In genomic region chr17:80359422-80360110, GRCh38 we compare ENCODE assay signal across 20 cellular contexts. TPM values are rescaled to one million over a fixed set of nuclear protein-coding genes. Genes with fewer than 3 reads are reported as not detected.
A peak's percentile ranks its signal among the peaks of the same experiment; 100 is the strongest.
DNase-seq lines count a peak whose midpoint lies in the region; ATAC-seq and TF ChIP-seq lines count a peak whose summit lies in the region.
"Had no signal": no experiment of that assay in that cellular context is flagged by ENCODE, and none has a peak within 500 bp of the region (broad histone marks: within the 10 kb centered on the region; RNA-seq: fewer than 3 reads in every experiment).

No MANE protein-coding gene starts in this region.

- no peak overlapping the region for H3K4me3 ChIP-seq in fibroblast of villous mesenchyme (ENCODE audit: low read depth, low read length)
- H3K4me3 ChIP-seq in spleen, result no peak overlapping the region
- H3K4me3 ChIP-seq: lung, PC-9 had no signal

- TF ChIP-seq POLR2A in spleen (IDR thresholded peaks at IDR 0.05), result no peak

- H3K27ac ChIP-seq in spleen, result no peak overlapping the region
- H3K27ac ChIP-seq: PC-9 had no signal

- CTCF ChIA-PET in activated CD4-positive, alpha-beta memory T cell treated with anti-CD3 and anti-CD28 coated beads for 36 hours (lab: Charles Lee), result interaction anchor here (0.7 to 1.0 kb wide), 2 partner anchors 12 to 26 kb away, joined by 3 to 4 read pairs; no protein-coding TSS in a partner anchor
- CTCF ChIA-PET in activated CD4-positive, alpha-beta memory T cell treated with anti-CD3 and anti-CD28 coated beads, Interleukin-2, amount 10 ng/mL, durations not matched to agents 7 days and 5 days (lab: Charles Lee), result no interaction called here

- intact Hi-C loops in activated CD4-positive, alpha-beta memory T cell treated with anti-CD3 and anti-CD28 coated beads for 36 hours (cut with micrococcal nuclease), result loop anchor here (10.0 kb wide), 1 partner anchor 65 kb away; no protein-coding TSS in a partner anchor
- intact Hi-C loops in spleen (cut with DNase I; ENCODE audit: low total_unique reads), result no loop called here

- no peak overlapping the region for H3K4me3 Mint-ChIP-seq in activated CD4-positive, alpha-beta memory T cell treated with anti-CD3 and anti-CD28 coated beads for 36 hours
- no peak overlapping the region for H3K4me3 Mint-ChIP-seq in activated CD4-positive, alpha-beta memory T cell treated with anti-CD3 and anti-CD28 coated beads, Interleukin-2, amount 10 ng/mL, durations not matched to agents 7 days and 5 days
- H3K4me3 Mint-ChIP-seq in T-helper 2 cell treated with Interferon-gamma antibody and Interleukin-4, amounts not matched to agents 5 μg/mL and 100 μg/mL, for 36 hours, result no peak overlapping the region
- no peak overlapping the region for H3K4me3 Mint-ChIP-seq in mesothelial cell of epicardium

- peaks cover 0 to 16% (median 3%) of the 10 kb centered on the region in 6 donors for H3K4me1 ChIP-seq in spleen

- DNase-seq in activated CD4-positive, alpha-beta memory T cell treated with anti-CD3 and anti-CD28 coated beads for 36 hours, result no peak
- DNase-seq in activated CD4-positive, alpha-beta memory T cell treated with anti-CD3 and anti-CD28 coated beads, Interleukin-2, amount 10 ng/mL, durations not matched to agents 7 days and 5 days, result no peak
- no peak for DNase-seq in T-helper 2 cell treated with Interferon-gamma antibody and Interleukin-4, amounts not matched to agents 5 μg/mL and 100 μg/mL, for 36 hours (ENCODE audit: low spot score)
- DNase-seq in fibroblast of villous mesenchyme (ENCODE audit: low read depth) (peak; percentile 71), spleen (peak; percentile 17), DMS79 (lab: John Stamatoyannopoulos, UW) (no peak), mesothelial cell of epicardium (ENCODE audit: low spot score in 2 of 2, unreplicated experiment in 2 of 2) (no peak)
- DNase-seq: ACHN; activated CD4-positive, alpha-beta T cell treated with anti-CD3 and anti-CD28 coated beads, Interleukin-2, amount 50 U/mL, for 1 hour; activated naive CD4-positive, alpha-beta T cell treated with Interleukin-2 at 50 U/mL for 16 hours; C1 segment of cervical spinal cord; central memory CD4-positive, alpha-beta T cell; NCI-H1417; NCI-H446; PC-9; retina; SHP77 treated with DMSO at 0.1 percent for 48 hours; T-helper 1 cell had no signal

- H3K27me3 ChIP-seq in spleen (replicated peaks in 1 of 7), result no peaks in the 10 kb centered on the region

- WGBS in spleen, 5 donors, result 75 to 85% (median 82%) methylated on average over 8 of the region's 8 CpGs

- no peaks in the 10 kb centered on the region for H3K27me3 Mint-ChIP-seq in activated CD4-positive, alpha-beta memory T cell treated with anti-CD3 and anti-CD28 coated beads for 36 hours
- no peaks in the 10 kb centered on the region for H3K27me3 Mint-ChIP-seq in activated CD4-positive, alpha-beta memory T cell treated with anti-CD3 and anti-CD28 coated beads, Interleukin-2, amount 10 ng/mL, durations not matched to agents 7 days and 5 days
- H3K27me3 Mint-ChIP-seq in T-helper 2 cell treated with Interferon-gamma antibody and Interleukin-4, amounts not matched to agents 5 μg/mL and 100 μg/mL, for 36 hours (ENCODE audit: low read depth), result no peaks in the 10 kb centered on the region
- no peaks in the 10 kb centered on the region for H3K27me3 Mint-ChIP-seq in mesothelial cell of epicardium (ENCODE audit: low read depth)

- TF ChIP-seq CTCF in fibroblast of villous mesenchyme (IDR thresholded peaks at IDR 0.05; ENCODE audit: insufficient read depth, low read depth, low read length), result no peak
- TF ChIP-seq CTCF in spleen (IDR thresholded peaks at IDR 0.05 in 8 of 11, conservative IDR thresholded peaks at IDR 0.05 in 3 of 11), result no peak
- no peak for TF ChIP-seq CTCF in mesothelial cell of epicardium (IDR thresholded peaks at IDR 0.05; ENCODE audit: unreplicated experiment)

- peaks cover 0 to 9% (median 0%) of the 10 kb centered on the region in 8 donors for H3K9me3 ChIP-seq in spleen

- peaks cover 19 to 97% (median 94%) of the 10 kb centered on the region in 6 donors for H3K36me3 ChIP-seq in spleen

- no peaks in the 10 kb centered on the region for H3K4me1 Mint-ChIP-seq in activated CD4-positive, alpha-beta memory T cell treated with anti-CD3 and anti-CD28 coated beads for 36 hours (ENCODE audit: low read depth)
- no peaks in the 10 kb centered on the region for H3K4me1 Mint-ChIP-seq in activated CD4-positive, alpha-beta memory T cell treated with anti-CD3 and anti-CD28 coated beads, Interleukin-2, amount 10 ng/mL, durations not matched to agents 7 days and 5 days
- no peaks in the 10 kb centered on the region for H3K4me1 Mint-ChIP-seq in T-helper 2 cell treated with Interferon-gamma antibody and Interleukin-4, amounts not matched to agents 5 μg/mL and 100 μg/mL, for 36 hours (ENCODE audit: low read depth)
- no peaks in the 10 kb centered on the region for H3K4me1 Mint-ChIP-seq in mesothelial cell of epicardium

- no peaks in the 10 kb centered on the region for H3K9me3 Mint-ChIP-seq in activated CD4-positive, alpha-beta memory T cell treated with anti-CD3 and anti-CD28 coated beads for 36 hours
- H3K9me3 Mint-ChIP-seq in activated CD4-positive, alpha-beta memory T cell treated with anti-CD3 and anti-CD28 coated beads, Interleukin-2, amount 10 ng/mL, durations not matched to agents 7 days and 5 days, result no peaks in the 10 kb centered on the region
- H3K9me3 Mint-ChIP-seq in T-helper 2 cell treated with Interferon-gamma antibody and Interleukin-4, amounts not matched to agents 5 μg/mL and 100 μg/mL, for 36 hours, result no peaks in the 10 kb centered on the region
- H3K9me3 Mint-ChIP-seq in mesothelial cell of epicardium, result no peaks in the 10 kb centered on the region

- H3K27ac Mint-ChIP-seq in activated CD4-positive, alpha-beta memory T cell treated with anti-CD3 and anti-CD28 coated beads for 36 hours, result peak overlapping the region; percentile 65
- no peak overlapping the region for H3K27ac Mint-ChIP-seq in activated CD4-positive, alpha-beta memory T cell treated with anti-CD3 and anti-CD28 coated beads, Interleukin-2, amount 10 ng/mL, durations not matched to agents 7 days and 5 days
- peak overlapping the region; percentile 52 for H3K27ac Mint-ChIP-seq in T-helper 2 cell treated with Interferon-gamma antibody and Interleukin-4, amounts not matched to agents 5 μg/mL and 100 μg/mL, for 36 hours
- no peak overlapping the region for H3K27ac Mint-ChIP-seq in mesothelial cell of epicardium

- POLR2A ChIA-PET in activated CD4-positive, alpha-beta memory T cell treated with anti-CD3 and anti-CD28 coated beads for 36 hours (lab: Charles Lee), result no interaction called here
- POLR2A ChIA-PET in activated CD4-positive, alpha-beta memory T cell treated with anti-CD3 and anti-CD28 coated beads, Interleukin-2, amount 10 ng/mL, durations not matched to agents 7 days and 5 days (lab: Charles Lee), result interaction anchor here (3.2 to 4.1 kb wide), 2 partner anchors 8 to 17 kb away, joined by 12 to 19 read pairs; no protein-coding TSS in a partner anchor

- no peak for ATAC-seq in HG02588 (IDR thresholded peaks at IDR 0.05; ENCODE audit: unreplicated experiment)

- peaks cover 76% of the 10 kb centered on the region for H3K36me3 Mint-ChIP-seq in activated CD4-positive, alpha-beta memory T cell treated with anti-CD3 and anti-CD28 coated beads for 36 hours
- H3K36me3 Mint-ChIP-seq in activated CD4-positive, alpha-beta memory T cell treated with anti-CD3 and anti-CD28 coated beads, Interleukin-2, amount 10 ng/mL, durations not matched to agents 7 days and 5 days (ENCODE audit: low read depth), result peaks cover 91% of the 10 kb centered on the region
- H3K36me3 Mint-ChIP-seq in T-helper 2 cell treated with Interferon-gamma antibody and Interleukin-4, amounts not matched to agents 5 μg/mL and 100 μg/mL, for 36 hours (ENCODE audit: low read depth), result peaks cover 71% of the 10 kb centered on the region
- peaks cover 43% of the 10 kb centered on the region for H3K36me3 Mint-ChIP-seq in mesothelial cell of epicardium

RNA-seq across cellular contexts. Expression of gene ENDOV, which starts 55.4 kb away (rescaled TPM):
- total RNA-seq in activated CD4-positive, alpha-beta memory T cell treated with anti-CD3 and anti-CD28 coated beads for 36 hours, result 10 to 100 TPM; 16.1 to 16.3 TPM
- total RNA-seq in activated CD4-positive, alpha-beta memory T cell treated with anti-CD3 and anti-CD28 coated beads, Interleukin-2, amount 10 ng/mL, durations not matched to agents 7 days and 5 days, result 10 to 100 TPM; 14.2 to 16.2 TPM
- total RNA-seq in fibroblast of villous mesenchyme (13.4 and 20.0 TPM in 2 replicates), spleen (10 to 100 TPM; 20.3 to 47.4 (median 29.0) TPM), mesothelial cell of epicardium (37.8 to 43.0 TPM (median 38.0 TPM) in 3 replicates)
- polyA plus RNA-seq in spleen, result 10 to 100 TPM in 2 of 3 donors, 1 to 10 TPM in 1; 9.7 to 22.2 (median 18.9) TPM

Comparison
In these comparisons a context has a peak if more than half of its experiments do, and no peak if none do; other contexts are left out.
1. H3K27ac Mint-ChIP-seq: peak in activated CD4-positive, alpha-beta memory T cell treated with anti-CD3 and anti-CD28 coated beads for 36 hours (single experiment) and T-helper 2 cell treated with Interferon-gamma antibody and Interleukin-4, amounts not matched to agents 5 μg/mL and 100 μg/mL, for 36 hours (single experiment); none in activated CD4-positive, alpha-beta memory T cell treated with anti-CD3 and anti-CD28 coated beads, Interleukin-2, amount 10 ng/mL, durations not matched to agents 7 days and 5 days (single experiment) and mesothelial cell of epicardium (single experiment).
2. DNase-seq: peak in fibroblast of villous mesenchyme (single experiment) and spleen (single experiment); none in activated CD4-positive, alpha-beta memory T cell treated with anti-CD3 and anti-CD28 coated beads for 36 hours (single experiment), activated CD4-positive, alpha-beta memory T cell treated with anti-CD3 and anti-CD28 coated beads, Interleukin-2, amount 10 ng/mL, durations not matched to agents 7 days and 5 days (single experiment), T-helper 2 cell treated with Interferon-gamma antibody and Interleukin-4, amounts not matched to agents 5 μg/mL and 100 μg/mL, for 36 hours (single experiment), DMS79 (single experiment) and mesothelial cell of epicardium (0 of 2).